In genomic region chr2:211837706-211838105, GRCh38 we compare ENCODE assay signal across 19 cellular contexts.
DNase-seq lines count a peak whose midpoint lies in the region; ATAC-seq and TF ChIP-seq lines count a peak whose summit lies in the region.
"Had no signal": no experiment of that assay in that cellular context is flagged by ENCODE, and none has a peak within 500 bp of the region (broad histone marks: within the 10 kb centered on the region; RNA-seq: fewer than 3 reads in every experiment).

No MANE protein-coding gene starts in this region.

- no peak overlapping the region for H3K27ac ChIP-seq in RWPE1
- H3K27ac ChIP-seq: C4-2B, GM23248, SJCRH30 had no signal

- ATAC-seq in HG02588 (IDR thresholded peaks at IDR 0.05; ENCODE audit: unreplicated experiment), result no peak

- CTCF ChIA-PET in RWPE1 (lab: Yijun Ruan, JAX), result no interaction called here

- peak; percentile 54 for DNase-seq in NCI-H510A treated with DMSO at 0.1 percent for 48 hours (lab: John Stamatoyannopoulos, UW)
- no peak for DNase-seq in NCI-H510A (lab: John Stamatoyannopoulos, UW)
- DNase-seq in HT1080 (ENCODE audit: low read depth), result peak; percentile 53
- DNase-seq in RWPE1 (ENCODE audit: low spot score), result peak; percentile 1
- peak; percentile 4 for DNase-seq in renal cortical epithelial cell (ENCODE audit: low read depth)
- DNase-seq in NCI-H345 (lab: John Stamatoyannopoulos, UW), result no peak
- DNase-seq in mesenteric fat pad (ENCODE audit: low spot score), result no peak
- DNase-seq: Calu3; CD8-positive, alpha-beta memory T cell; DMS153; GM23248; KG1; MV-4-11; NCI-H1694; NCI-H2081; SJCRH30; T-helper 1 cell had no signal

- POLR2A ChIA-PET in RWPE1 (lab: Yijun Ruan, JAX; ENCODE audit: low non-redundant PET), result no interaction called here

- no peak for TF ChIP-seq CTCF in RWPE1 (conservative IDR thresholded peaks at IDR 0.05; ENCODE audit: low read depth)

Comparison
In these comparisons a context has a peak if more than half of its experiments do, and no peak if none do; other contexts are left out.
1. DNase-seq: peak in NCI-H510A treated with DMSO at 0.1 percent for 48 hours (single experiment), HT1080 (single experiment), RWPE1 (single experiment) and renal cortical epithelial cell (single experiment); none in NCI-H510A (single experiment), NCI-H345 (single experiment) and mesenteric fat pad (single experiment).